In the genomic region with DNA sequence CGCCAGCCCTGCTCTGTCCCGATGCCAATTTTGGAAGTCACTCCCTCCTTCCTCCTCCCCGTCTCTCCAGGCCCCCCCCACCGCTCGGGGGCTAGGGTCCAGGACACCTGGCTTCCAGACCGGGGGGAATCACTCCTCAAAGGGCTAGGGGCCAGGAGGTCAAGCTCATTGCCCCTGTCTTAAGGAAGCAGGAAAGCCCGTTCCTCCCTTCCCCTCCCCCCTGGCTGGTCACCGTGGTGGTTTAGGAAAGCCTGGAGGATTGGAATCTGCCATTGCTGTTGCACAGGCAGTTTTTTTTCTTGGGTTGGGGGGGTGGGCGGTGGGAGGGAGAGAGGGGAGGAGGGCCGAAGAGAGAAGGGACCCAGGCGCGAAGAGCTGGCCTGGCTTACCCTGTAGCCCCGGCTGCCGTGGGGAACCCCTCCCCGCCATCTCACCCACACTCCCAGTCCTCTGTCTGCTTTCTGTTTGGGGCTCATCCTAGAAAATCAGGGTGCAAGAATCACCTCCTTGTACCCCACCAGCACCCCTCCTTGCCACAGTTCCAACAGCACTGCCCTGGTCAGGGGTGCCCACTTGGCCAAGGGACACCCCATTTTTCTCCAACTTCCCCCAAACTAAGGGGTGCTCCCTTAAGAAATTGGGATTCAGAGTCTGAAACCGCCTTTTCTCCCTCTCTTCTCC, we compare ENCODE assay signal across 8 cellular contexts. TPM values are rescaled to one million over a fixed set of nuclear protein-coding genes. Genes with fewer than 3 reads are reported as not detected.
DNase-seq lines count a peak whose midpoint lies in the region; ATAC-seq and TF ChIP-seq lines count a peak whose summit lies in the region.

No MANE protein-coding gene starts in this region.

- peak overlapping the region; percentile 37 for H3K27ac ChIP-seq in duodenal mucosa (ENCODE audit: low read depth, low read length)
- H3K27ac ChIP-seq in vagina = peak overlapping the region; percentile 86

- H3K9ac ChIP-seq in duodenal mucosa (ENCODE audit: low read depth in 1 of 2, low read length in 2 of 2) = peak overlapping the region; percentile 15 to 57

- H3K27me3 ChIP-seq in duodenal mucosa (ENCODE audit: control insufficient read depth in 1 of 2, insufficient read depth in 2 of 2, low read length in 2 of 2) (no peaks in the 10 kb centered on the region), vagina (no peaks in the 10 kb centered on the region)

- H3K9me3 Mint-ChIP-seq in activated T-cell treated with anti-CD3 and anti-CD28 coated beads, Interleukin-2, amount 50 U/mL, for 72 hours = no peaks in the 10 kb centered on the region

- ATAC-seq in GM19397 (IDR thresholded peaks at IDR 0.05; ENCODE audit: unreplicated experiment) (no peak), GM18867 (IDR thresholded peaks at IDR 0.05; ENCODE audit: unreplicated experiment) (no peak)
- no peak for ATAC-seq in activated T-cell treated with anti-CD3 and anti-CD28 coated beads, Interleukin-2, amount 50 U/mL, for 72 hours (replicated peaks in 1 of 2)

- peak; percentile 83 for DNase-seq in COLO829 (ENCODE audit: low spot score)
- peak; percentile 36 for DNase-seq in NCI-H2171 treated with DMSO at 0.1 percent for 48 hours (lab: John Stamatoyannopoulos, UW)
- DNase-seq in lung microvascular endothelial cell (ENCODE audit: low read depth in 2 of 2) = peak; percentile 42 to 53
- DNase-seq in vagina (ENCODE audit: extremely low spot score in 2 of 2) = no peak
- no peak for DNase-seq in activated T-cell treated with anti-CD3 and anti-CD28 coated beads, Interleukin-2, amount 50 U/mL, for 72 hours

- H3K4me3 Mint-ChIP-seq in activated T-cell treated with anti-CD3 and anti-CD28 coated beads, Interleukin-2, amount 50 U/mL, for 72 hours = no peak overlapping the region

- peak overlapping the region; percentile 48 to 59 for H3K4me3 ChIP-seq in duodenal mucosa (ENCODE audit: low read depth in 1 of 2, low read length in 2 of 2)
- peak overlapping the region; percentile 53 to 66 for H3K4me3 ChIP-seq in vagina

- H3K36me3 ChIP-seq in duodenal mucosa (ENCODE audit: control insufficient read depth in 1 of 2, insufficient read depth in 2 of 2, low read length in 2 of 2) (peaks cover 0 to 5% of the 10 kb centered on the region in 2 donors), vagina (no peaks in the 10 kb centered on the region)

- TF ChIP-seq CTCF in vagina (IDR thresholded peaks at IDR 0.05) = no peak

- peaks cover 75% of the 10 kb centered on the region for H3K4me1 Mint-ChIP-seq in activated T-cell treated with anti-CD3 and anti-CD28 coated beads, Interleukin-2, amount 50 U/mL, for 72 hours (ENCODE audit: low read depth)

- intact Hi-C loops in vagina (cut with DNase I) = no loop called here

- H3K9me3 ChIP-seq in duodenal mucosa (ENCODE audit: control insufficient read depth in 1 of 2, low read length in 2 of 2) (no peaks in the 10 kb centered on the region), vagina (no peaks in the 10 kb centered on the region)

- H3K4me1 ChIP-seq in duodenal mucosa (ENCODE audit: control insufficient read depth in 1 of 2, insufficient read depth in 2 of 2, low read length in 2 of 2) (peaks cover 36 to 38% of the 10 kb centered on the region in 2 donors), vagina (peaks cover 62% of the 10 kb centered on the region)

- TF ChIP-seq POLR2A in vagina (IDR thresholded peaks at IDR 0.05) = no peak

- no peak overlapping the region for H3K27ac Mint-ChIP-seq in activated T-cell treated with anti-CD3 and anti-CD28 coated beads, Interleukin-2, amount 50 U/mL, for 72 hours

- no peaks in the 10 kb centered on the region for H3K27me3 Mint-ChIP-seq in activated T-cell treated with anti-CD3 and anti-CD28 coated beads, Interleukin-2, amount 50 U/mL, for 72 hours (ENCODE audit: low read depth)

- peaks cover 0 to 5% of the 10 kb centered on the region in 2 donors for H3K36me3 Mint-ChIP-seq in activated T-cell treated with anti-CD3 and anti-CD28 coated beads, Interleukin-2, amount 50 U/mL, for 72 hours (ENCODE audit: insufficient read depth in 2 of 2)

RNA-seq across cellular contexts. Expression of a gene that starts 2.9 kb away (rescaled TPM):
- 54.5 and 59.9 TPM in 2 replicates for total RNA-seq in lung microvascular endothelial cell
- total RNA-seq in vagina = 10.1 TPM
- total RNA-seq in activated T-cell treated with anti-CD3 and anti-CD28 coated beads, Interleukin-2, amount 50 U/mL, for 72 hours = 1 to 10 TPM; 1.4 to 2.0 TPM

RNA-seq across cellular contexts. Expression of a gene that starts 7.6 kb away (rescaled TPM):
- total RNA-seq in lung microvascular endothelial cell (34.2 and 60.7 TPM in 2 replicates), vagina (155 TPM)
- 100 to 1,000 TPM; 127 to 160 TPM for total RNA-seq in activated T-cell treated with anti-CD3 and anti-CD28 coated beads, Interleukin-2, amount 50 U/mL, for 72 hours

RNA-seq across cellular contexts. Expression of a gene that starts 15.8 kb away (rescaled TPM):
- total RNA-seq in lung microvascular endothelial cell = 1.3 and 2.4 TPM in 2 replicates
- 2.0 TPM for total RNA-seq in vagina
- total RNA-seq in activated T-cell treated with anti-CD3 and anti-CD28 coated beads, Interleukin-2, amount 50 U/mL, for 72 hours = 1 to 10 TPM; 5.3 to 5.5 TPM

RNA-seq across cellular contexts. Expression of a gene that starts 23.9 kb away (rescaled TPM):
- total RNA-seq in lung microvascular endothelial cell (0.22 and 1.2 TPM in 2 replicates), vagina (not detected)
- total RNA-seq in activated T-cell treated with anti-CD3 and anti-CD28 coated beads, Interleukin-2, amount 50 U/mL, for 72 hours = 1 to 10 TPM; 2.0 to 2.9 TPM

RNA-seq across cellular contexts. Expression of a gene that starts 24.1 kb away (rescaled TPM):
- not detected in 2 replicates for total RNA-seq in lung microvascular endothelial cell
- 16.0 TPM for total RNA-seq in vagina
- not detected for total RNA-seq in activated T-cell treated with anti-CD3 and anti-CD28 coated beads, Interleukin-2, amount 50 U/mL, for 72 hours

Comparison
In these comparisons a context has a peak if more than half of its experiments do, and no peak if none do; other contexts are left out.
1. DNase-seq: peak in COLO829 (single experiment), NCI-H2171 treated with DMSO at 0.1 percent for 48 hours (single experiment) and lung microvascular endothelial cell (2 of 2); none in vagina (0 of 2) and activated T-cell treated with anti-CD3 and anti-CD28 coated beads, Interleukin-2, amount 50 U/mL, for 72 hours (0 of 2).